Comparison of ENCODE assay signal across 14 cellular contexts in the genomic region with DNA sequence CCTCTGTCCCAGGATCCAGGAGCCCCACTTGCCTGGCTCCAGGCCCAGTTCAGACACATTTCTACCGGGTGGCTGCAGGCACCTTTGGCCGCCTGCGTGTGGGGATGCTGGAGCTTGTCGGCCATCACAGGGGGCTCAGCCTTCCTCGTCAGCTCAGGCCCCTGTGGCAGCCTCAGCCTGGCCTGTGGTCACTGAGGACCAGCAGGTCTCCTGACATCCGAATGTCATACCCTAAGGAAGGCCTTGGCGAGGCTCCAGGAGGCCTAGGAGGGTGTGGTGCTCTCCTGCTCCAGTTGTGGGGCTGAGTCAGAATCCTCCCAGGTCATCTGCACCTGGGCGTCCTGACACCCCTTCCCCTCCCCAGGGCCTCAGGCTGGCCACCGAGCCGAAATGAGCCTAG. TPM values are rescaled to one million over a fixed set of nuclear protein-coding genes. Genes with fewer than 3 reads are reported as not detected.
DNase-seq lines count a peak whose midpoint lies in the region; ATAC-seq lines count a peak whose summit lies in the region.
"Had no signal": no experiment of that assay in that cellular context is flagged by ENCODE, and none has a peak within 500 bp of the region (broad histone marks: within the 10 kb centered on the region; RNA-seq: fewer than 3 reads in every experiment).

No MANE protein-coding gene starts in this region.

- H3K9ac ChIP-seq in BLaER1 treated with 17β-estradiol and CSF1 and Interleukin-3, amounts not matched to agents 10 nM and 100 nM = peak overlapping the region in 7 of 11 experiments; percentile 22 to 71 (median 55); a peak in 12 of 22 replicates
- peak overlapping the region; percentile 27 for H3K9ac ChIP-seq in neuronal stem cell (ENCODE audit: low read depth, low read length, poor library complexity)

- H3K27ac Mint-ChIP-seq in central memory CD8-positive, alpha-beta T cell (ENCODE audit: low read depth) = peak overlapping the region; percentile 98
- H3K27ac Mint-ChIP-seq: activated CD8-positive, alpha-beta T cell treated with anti-CD3 and anti-CD28 coated beads, Interleukin-2, amount 10 ng/mL, durations not matched to agents 7 days and 5 days; activated naive CD8-positive, alpha-beta T cell treated with anti-CD3 and anti-CD28 coated beads, Interleukin-2, amount 10 ng/mL, durations not matched to agents 7 days and 5 days; activated T-helper 1 cell treated with anti-CD3 and anti-CD28 coated beads, Interleukin-12 subunit alpha, Interleukin-12 subunit beta, Interleukin-2, Interleukin-4 antibody, amounts not matched to agents 30 ng/mL and 10 ng/mL and 1 ng/mL, durations not matched to agents 14 hours and 24 hours and 36 hours had no signal

- no peaks in the 10 kb centered on the region for H4K20me1 ChIP-seq in BLaER1 treated with 17β-estradiol and CSF1 and Interleukin-3, amounts not matched to agents 10 nM and 100 nM

- H3K27me3 Mint-ChIP-seq in central memory CD8-positive, alpha-beta T cell = no peaks in the 10 kb centered on the region
- H3K27me3 Mint-ChIP-seq: activated naive CD8-positive, alpha-beta T cell treated with anti-CD3 and anti-CD28 coated beads, Interleukin-2, amount 10 ng/mL, durations not matched to agents 7 days and 5 days had no signal

- H3K27me3 ChIP-seq in BLaER1 treated with 17β-estradiol and CSF1 and Interleukin-3, amounts not matched to agents 10 nM and 100 nM = no peaks in the 10 kb centered on the region
- no peaks in the 10 kb centered on the region for H3K27me3 ChIP-seq in neuronal stem cell (ENCODE audit: control insufficient read depth in 3 of 3, insufficient read depth in 3 of 3, low read depth in 1 of 3, low read length in 3 of 3)

- peak overlapping the region; percentile 56 for H3K4ac ChIP-seq in neuronal stem cell (ENCODE audit: low read length)

- no peaks in the 10 kb centered on the region for H3K9me3 Mint-ChIP-seq in central memory CD8-positive, alpha-beta T cell
- H3K9me3 Mint-ChIP-seq: activated naive CD8-positive, alpha-beta T cell treated with anti-CD3 and anti-CD28 coated beads, Interleukin-2, amount 10 ng/mL, durations not matched to agents 7 days and 5 days; activated T-helper 1 cell treated with anti-CD3 and anti-CD28 coated beads, Interleukin-12 subunit alpha, Interleukin-12 subunit beta, Interleukin-2, Interleukin-4 antibody, amounts not matched to agents 30 ng/mL and 10 ng/mL and 1 ng/mL, durations not matched to agents 14 hours and 24 hours and 36 hours had no signal

- H3K36me3 ChIP-seq in BLaER1 treated with 17β-estradiol and CSF1 and Interleukin-3, amounts not matched to agents 10 nM and 100 nM = no peaks in the 10 kb centered on the region
- H3K36me3 ChIP-seq in neuronal stem cell (replicated peaks in 1 of 2; ENCODE audit: control insufficient read depth in 2 of 2, insufficient read depth in 2 of 2, low read length in 2 of 2) = no peaks in the 10 kb centered on the region

- peak overlapping the region in 8 of 11 experiments; percentile 19 to 86 (median 71); a peak in 17 of 22 replicates for H3K27ac ChIP-seq in BLaER1 treated with 17β-estradiol and CSF1 and Interleukin-3, amounts not matched to agents 10 nM and 100 nM
- no peak overlapping the region for H3K27ac ChIP-seq in neuronal stem cell (replicated peaks; ENCODE audit: low read length)

- no peak overlapping the region for H2BK12ac ChIP-seq in neuronal stem cell (ENCODE audit: low read length)

- H3K79me1 ChIP-seq in neuronal stem cell (ENCODE audit: low read depth, low read length) = no peaks in the 10 kb centered on the region

- no peak overlapping the region for H2AFZ ChIP-seq in neuronal stem cell (ENCODE audit: low read length)

- H4K91ac ChIP-seq in neuronal stem cell (ENCODE audit: low read depth, low read length, poor library complexity) = no peak overlapping the region

- peaks cover 3% of the 10 kb centered on the region for H3K36me3 Mint-ChIP-seq in central memory CD8-positive, alpha-beta T cell (ENCODE audit: insufficient read depth)
- H3K36me3 Mint-ChIP-seq: activated naive CD8-positive, alpha-beta T cell treated with anti-CD3 and anti-CD28 coated beads, Interleukin-2, amount 10 ng/mL, durations not matched to agents 7 days and 5 days had no signal

- H3K18ac ChIP-seq in neuronal stem cell (ENCODE audit: low read length) = peak overlapping the region; percentile 86

- peak overlapping the region; percentile 62 for H3K23ac ChIP-seq in neuronal stem cell (ENCODE audit: low read depth, low read length, poor library complexity)

- no peak overlapping the region for H2BK120ac ChIP-seq in neuronal stem cell (ENCODE audit: low read depth, low read length)

- H3K4me1 ChIP-seq in BLaER1 treated with 17β-estradiol and CSF1 and Interleukin-3, amounts not matched to agents 10 nM and 100 nM = peaks cover 60 to 73% (median 69%) of the 10 kb centered on the region in 10 experiments
- peaks cover 5 to 15% of the 10 kb centered on the region in 2 donors for H3K4me1 ChIP-seq in neuronal stem cell (ENCODE audit: control insufficient read depth in 2 of 2, insufficient read depth in 1 of 2, low read depth in 1 of 2, low read length in 2 of 2)

- no peak overlapping the region for H3K4me3 Mint-ChIP-seq in central memory CD8-positive, alpha-beta T cell
- H3K4me3 Mint-ChIP-seq: activated CD8-positive, alpha-beta T cell treated with anti-CD3 and anti-CD28 coated beads, Interleukin-2, amount 10 ng/mL, durations not matched to agents 7 days and 5 days; activated naive CD8-positive, alpha-beta T cell treated with anti-CD3 and anti-CD28 coated beads, Interleukin-2, amount 10 ng/mL, durations not matched to agents 7 days and 5 days; activated T-helper 1 cell treated with anti-CD3 and anti-CD28 coated beads, Interleukin-12 subunit alpha, Interleukin-12 subunit beta, Interleukin-2, Interleukin-4 antibody, amounts not matched to agents 30 ng/mL and 10 ng/mL and 1 ng/mL, durations not matched to agents 14 hours and 24 hours and 36 hours had no signal

- peak overlapping the region; percentile 13 for H2AK5ac ChIP-seq in neuronal stem cell (ENCODE audit: low read depth, low read length)

- peak; percentile 35 for DNase-seq in NCI-H69 (lab: John Stamatoyannopoulos, UW)
- DNase-seq in central memory CD8-positive, alpha-beta T cell (ENCODE audit: low spot score in 2 of 2) = no peak
- DNase-seq in neuronal stem cell (ENCODE audit: low spot score) = no peak
- DNase-seq in activated CD4-positive, alpha-beta T cell treated with anti-CD3 and anti-CD28 coated beads for 1 hour = no peak
- DNase-seq in NCI-H1092 treated with DMSO at 0.1 percent for 48 hours (lab: John Stamatoyannopoulos, UW) = no peak
- DNase-seq in stimulated activated CD4-positive, alpha-beta T cell treated with anti-CD3 and anti-CD28 coated beads, Interleukin-2, amount 100 ng/mL, for 24 hours = no peak
- DNase-seq: activated CD8-positive, alpha-beta T cell treated with anti-CD3 and anti-CD28 coated beads, Interleukin-2, amount 10 ng/mL, durations not matched to agents 7 days and 5 days; activated naive CD8-positive, alpha-beta T cell treated with anti-CD3 and anti-CD28 coated beads, Interleukin-2, amount 10 ng/mL, durations not matched to agents 7 days and 5 days; effector memory CD4-positive, alpha-beta T cell; NCI-H1048; T-helper 1 cell had no signal

- H3K4me2 ChIP-seq in BLaER1 treated with 17β-estradiol and CSF1 and Interleukin-3, amounts not matched to agents 10 nM and 100 nM = peak overlapping the region; percentile 76 to 97 (median 93)
- H3K4me2 ChIP-seq in neuronal stem cell (ENCODE audit: insufficient read depth, low read length, poor library complexity, severe bottlenecking) = no peak overlapping the region

- H3K14ac ChIP-seq in neuronal stem cell (ENCODE audit: low read length) = peak overlapping the region; percentile 58

- H3K4me1 Mint-ChIP-seq in central memory CD8-positive, alpha-beta T cell = peaks cover 66% of the 10 kb centered on the region

- H4K8ac ChIP-seq in neuronal stem cell (ENCODE audit: low read depth, low read length) = no peak overlapping the region

- no peak for ATAC-seq in central memory CD8-positive, alpha-beta T cell (replicated peaks; ENCODE audit: extremely low read depth, poor library complexity, severe bottlenecking)
- no peak for ATAC-seq in HG03280 (IDR thresholded peaks at IDR 0.05; ENCODE audit: unreplicated experiment)
- ATAC-seq: activated CD8-positive, alpha-beta T cell treated with anti-CD3 and anti-CD28 coated beads, Interleukin-2, amount 10 ng/mL, durations not matched to agents 7 days and 5 days had no signal

- H2BK15ac ChIP-seq in neuronal stem cell (ENCODE audit: low read length) = peak overlapping the region; percentile 1

- WGBS in neuronal stem cell (ENCODE audit: extremely low coverage in 2 of 2, insufficient read length in 2 of 2, insufficient replicate concordance in 1 of 2), 2 donors = no CpG with 5 or more reads among the region's 10 CpGs

- H3K9me3 ChIP-seq in BLaER1 treated with 17β-estradiol and CSF1 and Interleukin-3, amounts not matched to agents 10 nM and 100 nM (replicated peaks in 1 of 11) = no peaks in the 10 kb centered on the region
- no peaks in the 10 kb centered on the region for H3K9me3 ChIP-seq in neuronal stem cell (replicated peaks in 1 of 2; ENCODE audit: control insufficient read depth in 2 of 2, insufficient read depth in 1 of 2, low read depth in 1 of 2, low read length in 2 of 2)

- H3K4me3 ChIP-seq in BLaER1 treated with 17β-estradiol and CSF1 and Interleukin-3, amounts not matched to agents 10 nM and 100 nM = peak overlapping the region in 3 of 10 experiments; percentile 9 to 28 (median 19); a peak in 4 of 20 replicates
- H3K4me3 ChIP-seq in neuronal stem cell (ENCODE audit: low read length in 2 of 2) = no peak overlapping the region

- H2BK5ac ChIP-seq in neuronal stem cell (ENCODE audit: low read length) = peak overlapping the region; percentile 6

RNA-seq across cellular contexts. Expression of a gene that starts 14.9 kb away (rescaled TPM):
- polyA plus RNA-seq in neuronal stem cell (2013, experiment 1 of 2) = 1.5 TPM
- 1.4 TPM for polyA plus RNA-seq in neuronal stem cell (2013, experiment 2 of 2)

RNA-seq across cellular contexts. Expression of a gene that starts 45.7 kb away (rescaled TPM):
- polyA plus RNA-seq in neuronal stem cell (2013, experiment 1 of 2) = 108 TPM
- 103 TPM for polyA plus RNA-seq in neuronal stem cell (2013, experiment 2 of 2)

RNA-seq across cellular contexts. Expression of a gene that starts 45.8 kb away (rescaled TPM):
- 1.3 TPM for polyA plus RNA-seq in neuronal stem cell (2013, experiment 1 of 2)
- polyA plus RNA-seq in neuronal stem cell (2013, experiment 2 of 2) = 1.1 TPM

RNA-seq across cellular contexts. Expression of a gene that starts 58.0 kb away (rescaled TPM):
- polyA plus RNA-seq in neuronal stem cell (2013, experiment 1 of 2) = 8.4 TPM
- 8.2 TPM for polyA plus RNA-seq in neuronal stem cell (2013, experiment 2 of 2)
